ENCODE assay signal across 21 cellular contexts in genomic region chr1:10146391-10146790, GRCh38.
"Had no signal": no experiment of that assay in that cellular context is flagged by ENCODE, and none has a peak within 500 bp of the region (broad histone marks: within the 10 kb centered on the region; RNA-seq: fewer than 3 reads in every experiment).

No MANE protein-coding gene starts in this region.

- H3K4me1 Mint-ChIP-seq: naive B cell; nephron; stimulated activated memory B cell treated with anti-CD40 and anti-IgM and Interleukin-4, amounts not matched to agents 10 μg/mL and 1 μg/mL and 100 μg/mL, for 72 hours had no signal

- H3K9me3 ChIP-seq: esophagus muscularis mucosa, gastrocnemius medialis, left ventricle myocardium inferior, psoas muscle, right lobe of liver, tibial artery, upper lobe of right lung, vagina had no signal

- H3K4me3 ChIP-seq: esophagus muscularis mucosa, gastrocnemius medialis, left ventricle myocardium inferior, lung, psoas muscle, right lobe of liver, tibial artery, upper lobe of right lung, vagina had no signal

- DNase-seq: effector memory CD8-positive, alpha-beta T cell; gastrocnemius medialis; glutamatergic neuron; left ventricle myocardium inferior; mesenchymal stem cell; naive B cell; psoas muscle; retina; right lobe of liver; stimulated activated CD4-positive, alpha-beta T cell treated with anti-CD3 and anti-CD28 coated beads, Interleukin-15, amount 100 ng/mL, for 24 hours; stimulated activated CD4-positive, alpha-beta T cell treated with anti-CD3 and anti-CD28 coated beads, Interleukin-1b, Interleukin-23, amount 100 ng/mL, for 48 hours; stimulated activated CD4-positive, alpha-beta T cell treated with anti-CD3 and anti-CD28 coated beads, Interleukin-4, amount 100 ng/mL, for 24 hours; upper lobe of right lung had no signal

- H3K27ac ChIP-seq: epithelial cell of prostate, esophagus muscularis mucosa, gastrocnemius medialis, left ventricle myocardium inferior, psoas muscle, right lobe of liver, tibial artery, upper lobe of right lung, vagina had no signal

- H3K27ac Mint-ChIP-seq: effector memory CD8-positive, alpha-beta T cell; nephron; stimulated activated memory B cell treated with anti-CD40 and anti-IgM and Interleukin-4, amounts not matched to agents 10 μg/mL and 1 μg/mL and 100 μg/mL, for 72 hours; stimulated activated naive CD8-positive, alpha-beta T cell treated with anti-CD3 and anti-CD28 coated beads, Interleukin-15, Interleukin-2, amounts not matched to agents 100 ng/mL and 50 ng/mL, for 24 hours had no signal

- H3K27me3 ChIP-seq: esophagus muscularis mucosa, gastrocnemius medialis, right lobe of liver, tibial artery, upper lobe of right lung, vagina had no signal

- H3K27me3 Mint-ChIP-seq: effector memory CD8-positive, alpha-beta T cell; naive B cell; stimulated activated memory B cell treated with anti-CD40 and anti-IgM and Interleukin-4, amounts not matched to agents 10 μg/mL and 1 μg/mL and 100 μg/mL, for 72 hours; stimulated activated naive CD8-positive, alpha-beta T cell treated with anti-CD3 and anti-CD28 coated beads, Interleukin-15, Interleukin-2, amounts not matched to agents 100 ng/mL and 50 ng/mL, for 24 hours had no signal

- ATAC-seq: effector memory CD8-positive, alpha-beta T cell; gastrocnemius medialis; psoas muscle; right lobe of liver; stimulated activated memory B cell treated with anti-CD40 and anti-IgM and Interleukin-4, amounts not matched to agents 10 μg/mL and 1 μg/mL and 100 μg/mL, for 72 hours; upper lobe of right lung had no signal

- H3K4me3 Mint-ChIP-seq: effector memory CD8-positive, alpha-beta T cell; naive B cell; nephron; stimulated activated memory B cell treated with anti-CD40 and anti-IgM and Interleukin-4, amounts not matched to agents 10 μg/mL and 1 μg/mL and 100 μg/mL, for 72 hours; stimulated activated naive CD8-positive, alpha-beta T cell treated with anti-CD3 and anti-CD28 coated beads, Interleukin-15, Interleukin-2, amounts not matched to agents 100 ng/mL and 50 ng/mL, for 24 hours had no signal

- H3K4me1 ChIP-seq: right lobe of liver, upper lobe of right lung, vagina had no signal

- H3K9me3 Mint-ChIP-seq: effector memory CD8-positive, alpha-beta T cell; naive B cell; nephron; stimulated activated memory B cell treated with anti-CD40 and anti-IgM and Interleukin-4, amounts not matched to agents 10 μg/mL and 1 μg/mL and 100 μg/mL, for 72 hours; stimulated activated naive CD8-positive, alpha-beta T cell treated with anti-CD3 and anti-CD28 coated beads, Interleukin-15, Interleukin-2, amounts not matched to agents 100 ng/mL and 50 ng/mL, for 24 hours had no signal
